ENCODE assay signal across 21 cellular contexts in genomic region chr14:86221000-86221399, GRCh38.
DNase-seq lines count a peak whose midpoint lies in the region; ATAC-seq, FAIRE-seq and TF ChIP-seq lines count a peak whose summit lies in the region.
"Had no signal": no experiment of that assay in that cellular context is flagged by ENCODE, and none has a peak within 500 bp of the region (broad histone marks: within the 10 kb centered on the region; RNA-seq: fewer than 3 reads in every experiment).

No MANE protein-coding gene starts in this region.

- peak; percentile 80 for DNase-seq in H4 (ENCODE audit: low spot score)
- peak; percentile 22 for DNase-seq in NCI-H460 (ENCODE audit: extremely low read depth, low read depth)
- no peak for DNase-seq in bronchial epithelial cell (ENCODE audit: low read depth)
- DNase-seq in nephron progenitor cell = peak; percentile 5
- no peak for DNase-seq in NCI-H1105 treated with DMSO at 0.1 percent for 48 hours (lab: John Stamatoyannopoulos, UW)
- DNase-seq in left colon = no peak
- DNase-seq: activated B cell treated with CpG ODN at 0.5 μM for 24 hours; activated CD4-positive, alpha-beta memory T cell treated with anti-CD3 and anti-CD28 coated beads for 36 hours; activated naive CD4-positive, alpha-beta T cell; activated T-cell treated with anti-CD3 and anti-CD28 coated beads, Interleukin-2, amount 50 U/mL, for 1 hour; left ventricle myocardium superior; NCI-H1694 treated with DMSO at 0.1 percent for 48 hours; NCI-H446 treated with DMSO at 0.1 percent for 48 hours; ovary; sigmoid colon; stimulated activated naive B cell treated with anti-CD40 and anti-IgM and Interleukin-4, amounts not matched to agents 10 μg/mL and 1 μg/mL and 100 μg/mL, for 72 hours; T-helper 17 cell; trophoblast cell had no signal

- ATAC-seq in stimulated activated memory B cell treated with anti-CD40 and anti-IgM and Interleukin-4, amounts not matched to agents 10 μg/mL and 1 μg/mL and 100 μg/mL, for 72 hours = no peak
- ATAC-seq in left colon = no peak
- ATAC-seq: left ventricle myocardium superior; stimulated activated naive B cell treated with anti-CD40 and anti-IgM and Interleukin-4, amounts not matched to agents 10 μg/mL and 1 μg/mL and 100 μg/mL, for 72 hours; T-helper 17 cell had no signal

- H3K36me3 Mint-ChIP-seq in nephron progenitor cell (ENCODE audit: low read depth) = no peaks in the 10 kb centered on the region
- H3K36me3 Mint-ChIP-seq in stimulated activated memory B cell treated with anti-CD40 and anti-IgM and Interleukin-4, amounts not matched to agents 10 μg/mL and 1 μg/mL and 100 μg/mL, for 72 hours = no peaks in the 10 kb centered on the region
- H3K36me3 Mint-ChIP-seq: activated CD4-positive, alpha-beta memory T cell treated with anti-CD3 and anti-CD28 coated beads for 36 hours; stimulated activated naive B cell treated with anti-CD40 and anti-IgM and Interleukin-4, amounts not matched to agents 10 μg/mL and 1 μg/mL and 100 μg/mL, for 72 hours had no signal

- intact Hi-C loops in left colon (cut with DNase I, micrococcal nuclease) = no loop called here

- no peak overlapping the region for H3K27ac Mint-ChIP-seq in nephron progenitor cell
- H3K27ac Mint-ChIP-seq in stimulated activated memory B cell treated with anti-CD40 and anti-IgM and Interleukin-4, amounts not matched to agents 10 μg/mL and 1 μg/mL and 100 μg/mL, for 72 hours = no peak overlapping the region
- H3K27ac Mint-ChIP-seq: activated B cell treated with CpG ODN at 0.5 μM for 24 hours; activated CD4-positive, alpha-beta memory T cell treated with anti-CD3 and anti-CD28 coated beads for 36 hours; stimulated activated naive B cell treated with anti-CD40 and anti-IgM and Interleukin-4, amounts not matched to agents 10 μg/mL and 1 μg/mL and 100 μg/mL, for 72 hours; T-helper 17 cell had no signal

- peak; percentile 87 for FAIRE-seq in bronchial epithelial cell (lab: Jason Lieb, UNC)
- FAIRE-seq: frontal cortex, H54 had no signal

- TF ChIP-seq CTCF in bronchial epithelial cell (IDR thresholded peaks at IDR 0.05; ENCODE audit: insufficient read depth, low read length, severe bottlenecking) = no peak
- TF ChIP-seq CTCF in nephron progenitor cell (IDR thresholded peaks at IDR 0.05) = no peak

- H3K27me3 ChIP-seq in bronchial epithelial cell (ENCODE audit: control insufficient read depth, insufficient read depth, low read length) = no peaks in the 10 kb centered on the region
- H3K27me3 ChIP-seq: ovary, sigmoid colon had no signal

- no peak overlapping the region for H3K4me3 Mint-ChIP-seq in nephron progenitor cell
- no peak overlapping the region for H3K4me3 Mint-ChIP-seq in stimulated activated memory B cell treated with anti-CD40 and anti-IgM and Interleukin-4, amounts not matched to agents 10 μg/mL and 1 μg/mL and 100 μg/mL, for 72 hours
- H3K4me3 Mint-ChIP-seq: activated B cell treated with CpG ODN at 0.5 μM for 24 hours; activated CD4-positive, alpha-beta memory T cell treated with anti-CD3 and anti-CD28 coated beads for 36 hours; stimulated activated naive B cell treated with anti-CD40 and anti-IgM and Interleukin-4, amounts not matched to agents 10 μg/mL and 1 μg/mL and 100 μg/mL, for 72 hours; T-helper 17 cell had no signal

- peaks cover 2% of the 10 kb centered on the region for H3K27me3 Mint-ChIP-seq in nephron progenitor cell (ENCODE audit: low read depth, poor library complexity)
- no peaks in the 10 kb centered on the region for H3K27me3 Mint-ChIP-seq in stimulated activated memory B cell treated with anti-CD40 and anti-IgM and Interleukin-4, amounts not matched to agents 10 μg/mL and 1 μg/mL and 100 μg/mL, for 72 hours
- H3K27me3 Mint-ChIP-seq: activated B cell treated with CpG ODN at 0.5 μM for 24 hours; activated CD4-positive, alpha-beta memory T cell treated with anti-CD3 and anti-CD28 coated beads for 36 hours; stimulated activated naive B cell treated with anti-CD40 and anti-IgM and Interleukin-4, amounts not matched to agents 10 μg/mL and 1 μg/mL and 100 μg/mL, for 72 hours; T-helper 17 cell had no signal

- H3K4me1 Mint-ChIP-seq in nephron progenitor cell = peaks cover 12% of the 10 kb centered on the region
- H3K4me1 Mint-ChIP-seq in stimulated activated memory B cell treated with anti-CD40 and anti-IgM and Interleukin-4, amounts not matched to agents 10 μg/mL and 1 μg/mL and 100 μg/mL, for 72 hours = no peaks in the 10 kb centered on the region
- H3K4me1 Mint-ChIP-seq: activated B cell treated with CpG ODN at 0.5 μM for 24 hours; stimulated activated naive B cell treated with anti-CD40 and anti-IgM and Interleukin-4, amounts not matched to agents 10 μg/mL and 1 μg/mL and 100 μg/mL, for 72 hours; T-helper 17 cell had no signal

- no peaks in the 10 kb centered on the region for H3K36me3 ChIP-seq in bronchial epithelial cell (ENCODE audit: control insufficient read depth, insufficient read depth, low read length)
- H3K36me3 ChIP-seq: ovary, sigmoid colon had no signal

- no peaks in the 10 kb centered on the region for H3K9me3 Mint-ChIP-seq in nephron progenitor cell
- H3K9me3 Mint-ChIP-seq in stimulated activated memory B cell treated with anti-CD40 and anti-IgM and Interleukin-4, amounts not matched to agents 10 μg/mL and 1 μg/mL and 100 μg/mL, for 72 hours = peaks cover 7% of the 10 kb centered on the region
- H3K9me3 Mint-ChIP-seq: activated B cell treated with CpG ODN at 0.5 μM for 24 hours had no signal

- H3K4me3 ChIP-seq in bronchial epithelial cell (ENCODE audit: low read depth, low read length) = no peak overlapping the region
- H3K4me3 ChIP-seq: ovary, sigmoid colon had no signal

Comparison
In these comparisons a context has a peak if more than half of its experiments do, and no peak if none do; other contexts are left out.
1. DNase-seq: peak in H4 (single experiment), NCI-H460 (single experiment) and nephron progenitor cell (single experiment); none in bronchial epithelial cell (single experiment), NCI-H1105 treated with DMSO at 0.1 percent for 48 hours (single experiment) and left colon (0 of 2).